ENCODE assay signal across 1 cellular context in the genomic region with DNA sequence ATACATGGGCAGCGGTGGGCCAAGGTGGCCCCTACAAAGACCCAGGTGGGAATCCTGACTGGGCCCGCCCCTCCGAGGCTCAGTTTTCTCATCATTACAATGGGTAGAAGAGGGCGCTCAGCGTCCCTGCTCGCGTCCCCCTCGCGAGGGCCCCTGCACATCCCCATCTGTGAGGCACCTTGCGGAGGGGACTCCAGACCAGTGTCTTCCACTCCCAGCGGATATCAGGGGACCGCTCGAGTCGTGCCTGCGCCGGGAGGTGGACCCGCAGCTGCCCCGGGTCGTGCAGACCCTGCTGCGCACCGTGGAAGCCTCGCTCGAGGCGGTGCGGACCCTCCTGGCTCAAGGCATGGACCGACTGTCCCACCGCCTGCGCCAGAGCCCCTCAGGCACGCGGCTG.
TF ChIP-seq lines count a peak whose summit lies in the region.

No MANE protein-coding gene starts in this region.

TF ChIP-seq in K562, 482 proteins besides CTCF, POLR2A, EP300 and RAD21 (continued from another document):
- TF ChIP-seq, protein P1, sequence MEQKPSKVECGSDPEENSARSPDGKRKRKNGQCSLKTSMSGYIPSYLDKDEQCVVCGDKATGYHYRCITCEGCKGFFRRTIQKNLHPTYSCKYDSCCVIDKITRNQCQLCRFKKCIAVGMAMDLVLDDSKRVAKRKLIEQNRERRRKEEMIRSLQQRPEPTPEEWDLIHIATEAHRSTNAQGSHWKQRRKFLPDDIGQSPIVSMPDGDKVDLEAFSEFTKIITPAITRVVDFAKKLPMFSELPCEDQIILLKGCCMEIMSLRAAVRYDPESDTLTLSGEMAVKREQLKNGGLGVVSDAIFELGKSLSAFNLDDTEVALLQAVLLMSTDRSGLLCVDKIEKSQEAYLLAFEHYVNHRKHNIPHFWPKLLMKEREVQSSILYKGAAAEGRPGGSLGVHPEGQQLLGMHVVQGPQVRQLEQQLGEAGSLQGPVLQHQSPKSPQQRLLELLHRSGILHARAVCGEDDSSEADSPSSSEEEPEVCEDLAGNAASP (IDR thresholded peaks at IDR 0.05): no peak
- no peak for TF ChIP-seq NCOA1 (IDR thresholded peaks at IDR 0.05; ENCODE audit: low read depth)
- no peak for TF ChIP-seq ZNF780A (CRISPR knock-in tag; IDR thresholded peaks at IDR 0.05)
